In the genomic region with DNA sequence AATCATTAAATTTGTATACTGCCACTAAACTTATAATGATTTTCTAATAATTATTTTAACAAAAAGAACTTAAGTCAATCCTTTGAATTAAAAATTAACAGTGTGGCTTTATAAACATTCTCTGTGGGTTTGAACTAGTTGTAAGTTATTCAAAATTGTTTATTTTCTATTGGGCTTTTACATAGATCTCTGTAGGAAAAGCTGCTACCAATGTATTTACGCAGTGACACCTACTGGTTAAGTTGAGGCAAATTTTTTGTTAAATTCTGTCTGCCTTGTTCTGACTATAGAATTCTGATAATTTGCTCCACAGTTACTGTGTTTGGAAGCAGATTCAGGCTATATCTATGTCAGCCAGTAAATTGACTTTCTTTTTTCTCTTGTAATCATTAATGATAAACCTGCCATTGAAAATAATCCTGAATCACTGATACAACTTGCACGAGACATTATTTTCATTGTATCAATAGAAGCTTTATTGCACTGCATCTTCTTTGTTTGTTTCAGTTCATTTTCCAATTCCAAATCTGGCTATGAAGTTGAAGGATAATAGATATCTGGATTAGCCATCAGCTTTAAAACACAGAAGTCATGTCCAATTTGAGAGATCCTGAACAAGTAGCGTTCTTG, we compare ENCODE assay signal across 9 cellular contexts.
A peak's percentile ranks its signal among the peaks of the same experiment; 100 is the strongest.
DNase-seq lines count a peak whose midpoint lies in the region; ATAC-seq, FAIRE-seq and TF ChIP-seq lines count a peak whose summit lies in the region.
"Had no signal": no experiment of that assay in that cellular context is flagged by ENCODE, and none has a peak within 500 bp of the region (broad histone marks: within the 10 kb centered on the region; RNA-seq: fewer than 3 reads in every experiment).

No MANE protein-coding gene starts in this region.

- ATAC-seq in lung (ENCODE audit: insufficient read depth, low FRiP score) (no peak), GM21723 (IDR thresholded peaks at IDR 0.05; ENCODE audit: unreplicated experiment) (no peak), HG03139 (IDR thresholded peaks at IDR 0.05; ENCODE audit: unreplicated experiment) (no peak), HG03457 (IDR thresholded peaks at IDR 0.05; ENCODE audit: unreplicated experiment) (no peak)

- H3K27me3 ChIP-seq in lung (ENCODE audit: control insufficient read depth, insufficient read depth) = no peaks in the 10 kb centered on the region

- H3K4me1 ChIP-seq in lung (ENCODE audit: control insufficient read depth in 2 of 2, insufficient read depth in 2 of 2, low read length in 2 of 2) = peaks cover 3 to 8% of the 10 kb centered on the region in 2 donors

- in situ Hi-C loops in T47D (cut with HindIII; ENCODE audit: low pct_unique_long_range_greater_than_20kb, low sequenced_read_pairs) = no loop called here

- 66 to 69% methylated on average over 3 of the region's 3 CpGs for WGBS in lung, 2 donors

- no peaks in the 10 kb centered on the region for H3K9me3 ChIP-seq in lung (ENCODE audit: control insufficient read depth in 2 of 2, insufficient read depth in 1 of 2, low read length in 1 of 2)

- FAIRE-seq in A204.1 (lab: Jason Lieb, UNC) = peak; percentile 95

- H3K27ac ChIP-seq in lung (ENCODE audit: low read depth in 1 of 2, low read length in 1 of 2) = no peak overlapping the region
- H3K27ac ChIP-seq: epithelial cell of prostate had no signal

- TF ChIP-seq CTCF in lung (IDR thresholded peaks at IDR 0.05; ENCODE audit: control extremely low read depth, extremely low read depth) = peak; percentile 37

- H3K36me3 ChIP-seq in lung (ENCODE audit: control insufficient read depth in 2 of 2, insufficient read depth in 2 of 2, low read length in 2 of 2) = no peaks in the 10 kb centered on the region

- DNase-seq in ELR (ENCODE audit: low read depth) (peak; percentile 74), NCI-H187 treated with DMSO at 0.1 percent for 48 hours (lab: John Stamatoyannopoulos, UW) (peak; percentile 21), T47D (ENCODE audit: low read depth in 1 of 2, low spot score in 1 of 2) (peak; percentile 18 to 52), lung (ENCODE audit: low spot score) (no peak)

- no peak overlapping the region for H3K4me3 ChIP-seq in lung
